21 cellular contexts compared by ENCODE assay signal in the genomic region with DNA sequence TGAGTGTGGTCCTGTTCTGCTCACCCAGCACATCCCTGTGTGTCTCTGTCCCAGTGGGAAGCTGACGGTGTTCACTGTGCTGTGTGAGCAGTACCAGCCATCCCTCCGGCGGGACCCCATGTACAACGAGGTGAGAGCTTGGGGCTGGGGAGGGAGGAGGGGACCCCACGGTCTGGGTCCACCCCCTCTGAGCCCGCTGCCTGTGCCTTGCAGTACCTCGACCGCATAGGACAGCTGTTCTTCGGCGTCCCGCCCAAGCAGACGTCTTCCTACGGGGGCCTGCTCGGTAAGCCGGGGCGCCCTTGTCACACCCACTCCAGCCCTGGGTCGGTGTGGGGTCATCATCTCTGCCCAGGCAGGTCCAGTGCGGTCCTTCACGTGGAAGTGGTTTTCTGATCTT. TPM values are rescaled to one million over a fixed set of nuclear protein-coding genes. Genes with fewer than 3 reads are reported as not detected.
DNase-seq lines count a peak whose midpoint lies in the region; ATAC-seq, FAIRE-seq and TF ChIP-seq lines count a peak whose summit lies in the region.
"Had no signal": no experiment of that assay in that cellular context is flagged by ENCODE, and none has a peak within 500 bp of the region (broad histone marks: within the 10 kb centered on the region; RNA-seq: fewer than 3 reads in every experiment).

No MANE protein-coding gene starts in this region.

- 87 to 88% (median 87%) methylated on average over 18 to 19 of the region's 19 CpGs for WGBS in psoas muscle, 3 donors

- ATAC-seq in stimulated activated naive CD8-positive, alpha-beta T cell treated with anti-CD3 and anti-CD28 coated beads, Interleukin-15, amount 100 ng/mL, for 72 hours, result peak; percentile 18
- no peak for ATAC-seq in stimulated activated naive CD8-positive, alpha-beta T cell treated with anti-CD3 and anti-CD28 coated beads, Interleukin-15, Interleukin-2, amounts not matched to agents 100 U/mL and 50 U/mL, for 24 hours
- no peak for ATAC-seq in psoas muscle
- ATAC-seq: K562 had no signal

- H3K4me3 ChIP-seq in kidney (ENCODE audit: low read length in 2 of 2) (no peak overlapping the region), psoas muscle (no peak overlapping the region)
- H3K4me3 ChIP-seq: K562 had no signal

- no peak for FAIRE-seq in kidney (lab: Jason Lieb, UNC)
- FAIRE-seq: GM12892, K562 had no signal

- H3K4me1 Mint-ChIP-seq in stimulated activated naive CD8-positive, alpha-beta T cell treated with anti-CD3 and anti-CD28 coated beads, Interleukin-15, amount 100 ng/mL, for 72 hours, result peaks cover 3% of the 10 kb centered on the region

- DNase-seq in stimulated activated naive CD8-positive, alpha-beta T cell treated with anti-CD3 and anti-CD28 coated beads, Interleukin-15, amount 100 ng/mL, for 72 hours, result no peak
- DNase-seq in stimulated activated naive CD8-positive, alpha-beta T cell treated with anti-CD3 and anti-CD28 coated beads, Interleukin-15, Interleukin-2, amounts not matched to agents 100 U/mL and 50 U/mL, for 24 hours, result no peak
- DNase-seq in kidney (peak; percentile 78), psoas muscle (peak; percentile 11 to 45), NCI-H2196 treated with DMSO at 0.1 percent for 48 hours (lab: John Stamatoyannopoulos, UW; ENCODE audit: unreplicated experiment) (no peak), NCI-H1694 treated with DMSO at 0.1 percent for 48 hours (lab: John Stamatoyannopoulos, UW) (no peak), NCI-H524 treated with DMSO at 0.1 percent for 48 hours (lab: John Stamatoyannopoulos, UW) (no peak)
- DNase-seq: 8988T, ACHN, DMS153, DND-41, GOT3, Kasumi-1, NCI-H1092 treated with DMSO at 0.1 percent for 48 hours, NCI-H1436 treated with DMSO at 0.1 percent for 48 hours, NCI-H2029, NCI-H69, RPMI8226, SHP77 treated with DMSO at 0.1 percent for 48 hours had no signal

- H3K9me3 ChIP-seq in kidney (ENCODE audit: control insufficient read depth in 1 of 2, low read length in 2 of 2) (no peaks in the 10 kb centered on the region), psoas muscle (no peaks in the 10 kb centered on the region)

- no peak overlapping the region for H3K4me3 Mint-ChIP-seq in stimulated activated naive CD8-positive, alpha-beta T cell treated with anti-CD3 and anti-CD28 coated beads, Interleukin-15, amount 100 ng/mL, for 72 hours

- H3K36me3 ChIP-seq in kidney (ENCODE audit: control insufficient read depth in 1 of 2, insufficient read depth in 2 of 2, low read length in 2 of 2) (peaks cover 14 to 20% of the 10 kb centered on the region in 2 donors), psoas muscle (ENCODE audit: insufficient read depth in 1 of 2, low read depth in 1 of 2) (peaks cover 0 to 68% of the 10 kb centered on the region in 2 donors)

- H3K27me3 Mint-ChIP-seq in stimulated activated naive CD8-positive, alpha-beta T cell treated with anti-CD3 and anti-CD28 coated beads, Interleukin-15, amount 100 ng/mL, for 72 hours, result no peaks in the 10 kb centered on the region

- H3K27me3 ChIP-seq in psoas muscle (ENCODE audit: insufficient read depth in 3 of 3, low read length in 2 of 3), result no peaks in the 10 kb centered on the region

- H3K9me3 Mint-ChIP-seq in stimulated activated naive CD8-positive, alpha-beta T cell treated with anti-CD3 and anti-CD28 coated beads, Interleukin-15, amount 100 ng/mL, for 72 hours, result peaks cover 0 to 14% of the 10 kb centered on the region in 2 donors

- no peak overlapping the region for H3K9ac ChIP-seq in kidney (ENCODE audit: low read length in 2 of 2)

- TF ChIP-seq CTCF in kidney (IDR thresholded peaks at IDR 0.05; ENCODE audit: borderline replicate concordance, extremely low read depth, insufficient read depth), result no peak
- TF ChIP-seq CTCF in psoas muscle (IDR thresholded peaks at IDR 0.05), result no peak

- H3K27ac ChIP-seq in kidney (ENCODE audit: low read depth in 2 of 2, low read length in 2 of 2) (no peak overlapping the region), psoas muscle (no peak overlapping the region)

- intact Hi-C loops in kidney (cut with DNase I), result no loop called here
- intact Hi-C loops in psoas muscle (cut with DNase I), result no loop called here

- H3K4me1 ChIP-seq in kidney (ENCODE audit: control insufficient read depth in 1 of 2, insufficient read depth in 1 of 2, low read depth in 1 of 2, low read length in 2 of 2) (no peaks in the 10 kb centered on the region), psoas muscle (no peaks in the 10 kb centered on the region)

- H3K27ac Mint-ChIP-seq in stimulated activated naive CD8-positive, alpha-beta T cell treated with anti-CD3 and anti-CD28 coated beads, Interleukin-15, amount 100 ng/mL, for 72 hours, result peak overlapping the region in 1 of 2 donors; percentile 90

RNA-seq across cellular contexts. Expression of a gene that starts 17.3 kb away (rescaled TPM):
- total RNA-seq in kidney (44.8 TPM), psoas muscle (10 to 100 TPM; 27.3 to 42.3 (median 29.1) TPM)
- polyA plus RNA-seq in kidney (ENCODE audit: insufficient read depth, low read depth, low replicate concordance) (80.8 TPM), psoas muscle (10 to 100 TPM; 36.8 to 51.1 (median 48.3) TPM)

Comparison
In these comparisons a context has a peak if more than half of its experiments do, and no peak if none do; other contexts are left out.
1. DNase-seq: peak in kidney (single experiment) and psoas muscle (2 of 2); none in stimulated activated naive CD8-positive, alpha-beta T cell treated with anti-CD3 and anti-CD28 coated beads, Interleukin-15, amount 100 ng/mL, for 72 hours (0 of 2), stimulated activated naive CD8-positive, alpha-beta T cell treated with anti-CD3 and anti-CD28 coated beads, Interleukin-15, Interleukin-2, amounts not matched to agents 100 U/mL and 50 U/mL, for 24 hours (single experiment), NCI-H2196 treated with DMSO at 0.1 percent for 48 hours (single experiment), NCI-H1694 treated with DMSO at 0.1 percent for 48 hours (single experiment) and NCI-H524 treated with DMSO at 0.1 percent for 48 hours (single experiment).